In genomic region chr19:7395793-7396192, GRCh38 we compare ENCODE assay signal across 8 cellular contexts. TPM values are rescaled to one million over a fixed set of nuclear protein-coding genes. Genes with fewer than 3 reads are reported as not detected.
DNase-seq lines count a peak whose midpoint lies in the region; ATAC-seq, FAIRE-seq and TF ChIP-seq lines count a peak whose summit lies in the region.

No MANE protein-coding gene starts in this region.

- intact Hi-C loops in pancreas (cut with DNase I): no loop called here

- DNase-seq in OCI-M1 (lab: John Stamatoyannopoulos, UW) (peak; percentile 22), pancreas (no peak), SKM-1 (lab: John Stamatoyannopoulos, UW; ENCODE audit: unreplicated experiment) (no peak), AG08395 (ENCODE audit: low spot score) (no peak), NCI-H345 treated with DMSO at 0.1 percent for 48 hours (lab: John Stamatoyannopoulos, UW; ENCODE audit: unreplicated experiment) (no peak)

- no peak for FAIRE-seq in pancreas (lab: Jason Lieb, UNC)

- H3K9me2 ChIP-seq in DOHH2 (replicated peaks; ENCODE audit: control insufficient read depth, low read length): no peaks in the 10 kb centered on the region

- H3K4me3 ChIP-seq in DOHH2 (ENCODE audit: low read length): peak overlapping the region; percentile 83
- H3K4me3 ChIP-seq in esophagus (ENCODE audit: low read depth in 1 of 2, low read length in 2 of 2): peak overlapping the region; percentile 84 to 94
- peak overlapping the region; percentile 78 to 99 (median 98) for H3K4me3 ChIP-seq in pancreas

- H3K27ac ChIP-seq in DOHH2 (ENCODE audit: low read depth, low read length) (no peak overlapping the region), esophagus (ENCODE audit: low read depth in 2 of 2, low read length in 1 of 2) (peak overlapping the region in 1 of 2 donors; percentile 88), pancreas (peak overlapping the region in 2 of 4 donors; percentile 80 to 83)

- H3K4me2 ChIP-seq in DOHH2 (ENCODE audit: low read length): peak overlapping the region; percentile 64

- peaks cover 24% of the 10 kb centered on the region for H3F3A ChIP-seq in DOHH2 (ENCODE audit: control insufficient read depth, insufficient read depth)

- TF ChIP-seq CTCF in DOHH2 (IDR thresholded peaks at IDR 0.05; ENCODE audit: low read depth, low read length, poor library complexity, severe bottlenecking) (no peak), pancreas (IDR thresholded peaks at IDR 0.05) (no peak)

- no peaks in the 10 kb centered on the region for H3K9me3 ChIP-seq in DOHH2 (ENCODE audit: control insufficient read depth, insufficient read depth, low read length)
- H3K9me3 ChIP-seq in esophagus (ENCODE audit: control insufficient read depth in 2 of 2, insufficient read depth in 1 of 2, low read depth in 1 of 2, low read length in 1 of 2): no peaks in the 10 kb centered on the region
- no peaks in the 10 kb centered on the region for H3K9me3 ChIP-seq in pancreas

- H3K79me2 ChIP-seq in DOHH2 (ENCODE audit: control insufficient read depth, low read length): peaks cover 66% of the 10 kb centered on the region

- peak in 1 of 4 donors; percentile 3 for ATAC-seq in pancreas
- no peak for ATAC-seq in GM18870 (IDR thresholded peaks at IDR 0.05; ENCODE audit: unreplicated experiment)

- H3K27me3 ChIP-seq in DOHH2 (ENCODE audit: control insufficient read depth, low read length) (no peaks in the 10 kb centered on the region), esophagus (ENCODE audit: control insufficient read depth in 1 of 2, insufficient read depth in 2 of 2, low read length in 2 of 2) (no peaks in the 10 kb centered on the region), pancreas (no peaks in the 10 kb centered on the region)

- peaks cover 34% of the 10 kb centered on the region for H3K4me1 ChIP-seq in DOHH2 (ENCODE audit: control insufficient read depth, low read length)
- H3K4me1 ChIP-seq in esophagus (ENCODE audit: control insufficient read depth in 2 of 2, insufficient read depth in 2 of 2, low read length in 1 of 2): no peaks in the 10 kb centered on the region
- peaks cover 27 to 42% (median 35%) of the 10 kb centered on the region in 3 donors for H3K4me1 ChIP-seq in pancreas

- H3K36me3 ChIP-seq in DOHH2 (ENCODE audit: control insufficient read depth, low read length): peaks cover 62% of the 10 kb centered on the region
- H3K36me3 ChIP-seq in esophagus (ENCODE audit: control insufficient read depth in 2 of 2, insufficient read depth in 2 of 2, low read length in 1 of 2): no peaks in the 10 kb centered on the region
- H3K36me3 ChIP-seq in pancreas: no peaks in the 10 kb centered on the region

- 15 to 17% methylated on average over 7 of the region's 7 CpGs for WGBS in esophagus, 2 donors
- 3% methylated on average over 7 of the region's 7 CpGs for WGBS in pancreas, 2 donors

- peaks cover 23% of the 10 kb centered on the region for H4K20me1 ChIP-seq in DOHH2 (ENCODE audit: control insufficient read depth, insufficient read depth, low read depth, low read length)

RNA-seq across cellular contexts. Expression of gene ARHGEF18, which starts 47.1 kb away (rescaled TPM):
- 10 to 100 TPM; 15.7 to 25.2 TPM for polyA plus RNA-seq in esophagus
- total RNA-seq in pancreas: 10 to 100 TPM; 17.7 to 45.4 (median 22.4) TPM
- polyA plus RNA-seq in pancreas: 10 to 100 TPM; 17.1 to 26.6 TPM
